17 cellular contexts compared by ENCODE assay signal in the genomic region with DNA sequence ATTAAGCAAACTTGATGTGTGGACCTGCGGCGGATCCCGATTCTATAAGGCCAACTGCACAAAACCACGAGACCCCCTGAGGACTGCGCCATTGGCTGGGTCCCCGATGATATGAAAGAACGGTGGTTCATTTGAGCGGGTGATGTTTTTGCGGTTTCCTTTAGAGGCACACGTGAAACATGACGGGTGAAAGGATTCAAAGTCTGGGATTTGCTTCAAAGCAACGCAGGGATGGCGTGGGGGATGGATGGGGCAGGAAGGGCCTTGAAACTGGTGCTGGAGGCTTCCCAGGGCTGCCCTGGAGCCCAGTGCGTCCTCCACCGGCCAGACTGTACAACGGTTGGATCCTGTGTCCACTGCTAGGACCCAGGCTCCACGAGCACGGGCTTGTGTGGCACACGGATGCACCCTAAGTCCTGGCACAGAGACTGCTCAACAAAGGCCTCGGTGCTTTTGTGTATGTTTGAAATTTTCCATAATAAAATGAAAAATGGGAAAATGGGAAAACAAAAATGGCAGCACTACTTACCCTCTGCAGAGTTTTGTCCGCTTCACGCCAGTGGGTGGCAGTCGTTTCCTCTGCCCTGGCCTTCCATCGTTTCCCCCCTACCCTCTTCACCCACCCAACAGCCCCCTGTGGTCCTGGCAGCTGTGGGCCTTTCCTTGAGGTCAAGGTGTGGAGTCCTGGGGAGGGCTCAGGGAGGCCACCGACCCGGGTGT. TPM values are rescaled to one million over a fixed set of nuclear protein-coding genes. Genes with fewer than 3 reads are reported as not detected.
DNase-seq lines count a peak whose midpoint lies in the region; ATAC-seq and TF ChIP-seq lines count a peak whose summit lies in the region.
"Had no signal": no experiment of that assay in that cellular context is flagged by ENCODE, and none has a peak within 500 bp of the region (broad histone marks: within the 10 kb centered on the region; RNA-seq: fewer than 3 reads in every experiment).

No MANE protein-coding gene starts in this region.

- H3K79me2 ChIP-seq in neural progenitor cell (ENCODE audit: low read depth), result no peaks in the 10 kb centered on the region

- intact Hi-C loops in Caco-2 (cut with micrococcal nuclease; ENCODE audit: unreplicated experiment), result no loop called here

- BruUV-seq in Caco-2 (replicated peaks; lab: Mats Ljungman, UMichigan), result no TSS peak

- H4K20me1 ChIP-seq in neural progenitor cell (ENCODE audit: low read depth), result no peaks in the 10 kb centered on the region

- H3K4me3 Mint-ChIP-seq in Caco-2 (ENCODE audit: unreplicated experiment) (peak overlapping the region; percentile 44), neural progenitor cell (peak overlapping the region; percentile 59)
- peak overlapping the region; percentile 60 for H3K4me3 Mint-ChIP-seq in central memory CD8-positive, alpha-beta T cell

- H3K9ac ChIP-seq in neural progenitor cell, result no peak overlapping the region

- H2AFZ ChIP-seq in neural progenitor cell (replicated peaks), result no peak overlapping the region

- peaks cover 15% of the 10 kb centered on the region for H3K4me1 Mint-ChIP-seq in Caco-2 (ENCODE audit: low read depth, unreplicated experiment)
- peaks cover 25% of the 10 kb centered on the region for H3K4me1 Mint-ChIP-seq in central memory CD8-positive, alpha-beta T cell
- H3K4me1 Mint-ChIP-seq in neural progenitor cell, result peaks cover 9% of the 10 kb centered on the region

- no peak overlapping the region for H3K27ac ChIP-seq in neural progenitor cell
- H3K27ac ChIP-seq: cardiac muscle cell, uterus had no signal

- H3K9me3 Mint-ChIP-seq in Caco-2 (ENCODE audit: unreplicated experiment) (no peaks in the 10 kb centered on the region), neural progenitor cell (peaks cover 3% of the 10 kb centered on the region)
- H3K9me3 Mint-ChIP-seq in central memory CD8-positive, alpha-beta T cell, result no peaks in the 10 kb centered on the region

- POLR2A ChIA-PET in Caco-2 (lab: Charles Lee), result no interaction called here

- H3K36me3 Mint-ChIP-seq in Caco-2 (ENCODE audit: insufficient read depth, unreplicated experiment) (peaks cover 33% of the 10 kb centered on the region), neural progenitor cell (no peaks in the 10 kb centered on the region)
- H3K36me3 Mint-ChIP-seq in central memory CD8-positive, alpha-beta T cell (ENCODE audit: insufficient read depth), result peaks cover 4% of the 10 kb centered on the region

- H3K4me1 ChIP-seq in Caco-2 (peaks cover 20% of the 10 kb centered on the region), neural progenitor cell (peaks cover 13% of the 10 kb centered on the region)

- H3K36me3 ChIP-seq in Caco-2 (ENCODE audit: control insufficient read depth, insufficient read depth, low read length) (peaks cover 3% of the 10 kb centered on the region), neural progenitor cell (no peaks in the 10 kb centered on the region)
- H3K36me3 ChIP-seq: cardiac muscle cell, uterus had no signal

- TF ChIP-seq CTCF in Caco-2 (IDR thresholded peaks at IDR 0.05; ENCODE audit: insufficient read depth in 1 of 2, low read depth in 1 of 2, low read length in 1 of 2, severe bottlenecking in 1 of 2, unreplicated experiment in 1 of 2), result no peak
- TF ChIP-seq CTCF in neural progenitor cell (IDR thresholded peaks at IDR 0.05), result no peak

- H3K4me2 ChIP-seq in neural progenitor cell, result no peak overlapping the region

- no peak for ATAC-seq in central memory CD8-positive, alpha-beta T cell (replicated peaks; ENCODE audit: extremely low read depth, poor library complexity, severe bottlenecking)
- no peak for ATAC-seq in left lobe of liver
- ATAC-seq: activated CD4-positive, CD25-positive, alpha-beta regulatory T cell treated with anti-CD3 and anti-CD28 coated beads, Interleukin-2, amount 50 U/mL, for 24 hours had no signal

- peak; percentile 57 for DNase-seq in activated CD8-positive, alpha-beta memory T cell treated with anti-CD3 and anti-CD28 coated beads for 24 hours
- no peak for DNase-seq in activated CD8-positive, alpha-beta memory T cell treated with anti-CD3 and anti-CD28 coated beads, Interleukin-2, amount 50 U/mL, for 48 hours
- DNase-seq in Caco-2 (no peak), neural progenitor cell (ENCODE audit: low spot score) (no peak), left lobe of liver (ENCODE audit: low spot score) (no peak), HCEC 1CT (no peak)
- DNase-seq in central memory CD8-positive, alpha-beta T cell (ENCODE audit: low spot score in 2 of 2), result no peak
- DNase-seq in effector CD8-positive, alpha-beta T cell (lab: John Stamatoyannopoulos, UW), result no peak
- DNase-seq: Calu3; hippocampal formation; NCI-H1092; NK-92 treated with Interleukin-12 subunit alpha and Interleukin-12 subunit beta, amount 100 ng/mL, for 24 hours; SHP77; stimulated activated naive CD4-positive, alpha-beta T cell had no signal

- peak overlapping the region; percentile 4 for H3K27ac Mint-ChIP-seq in Caco-2 (ENCODE audit: unreplicated experiment)
- H3K27ac Mint-ChIP-seq in central memory CD8-positive, alpha-beta T cell (ENCODE audit: low read depth), result peak overlapping the region; percentile 33
- H3K27ac Mint-ChIP-seq in neural progenitor cell, result no peak overlapping the region

- H3F3A ChIP-seq in neural progenitor cell (ENCODE audit: low read depth), result no peaks in the 10 kb centered on the region

- CTCF ChIA-PET in Caco-2 (lab: Charles Lee), result no interaction called here

- H3K9me3 ChIP-seq in Caco-2 (no peaks in the 10 kb centered on the region), neural progenitor cell (ENCODE audit: low read depth) (no peaks in the 10 kb centered on the region)
- H3K9me3 ChIP-seq: uterus had no signal

- H3K4me3 ChIP-seq in Caco-2 (ENCODE audit: low read depth, low read length), result no peak overlapping the region
- no peak overlapping the region for H3K4me3 ChIP-seq in neural progenitor cell
- H3K4me3 ChIP-seq: cardiac muscle cell, uterus had no signal

- no peaks in the 10 kb centered on the region for H3K27me3 Mint-ChIP-seq in Caco-2 (ENCODE audit: insufficient read depth, unreplicated experiment)
- peaks cover 7% of the 10 kb centered on the region for H3K27me3 Mint-ChIP-seq in central memory CD8-positive, alpha-beta T cell
- peaks cover 32% of the 10 kb centered on the region for H3K27me3 Mint-ChIP-seq in neural progenitor cell (ENCODE audit: insufficient read depth, low read depth)

- H3K27me3 ChIP-seq in Caco-2 (replicated peaks; ENCODE audit: control insufficient read depth, insufficient read depth, low read length), result no peaks in the 10 kb centered on the region
- H3K27me3 ChIP-seq in neural progenitor cell, result peaks cover 74% of the 10 kb centered on the region
- H3K27me3 ChIP-seq: uterus had no signal

RNA-seq across cellular contexts. Expression of gene ASCL2, which starts 3.6 kb away (rescaled TPM):
- 26.6 and 32.5 TPM in 2 replicates for total RNA-seq in Caco-2 (2022)
- total RNA-seq in neural progenitor cell (ENCODE audit: low replicate concordance), result 2.2 TPM in 1 of 2 replicates, not detected in the other
- 0.83 TPM for total RNA-seq in left lobe of liver
- total RNA-seq: Calu3, cardiac muscle cell had no signal

RNA-seq across cellular contexts. Expression of gene C11orf21, which starts 35.0 kb away (rescaled TPM):
- total RNA-seq in Caco-2 (2022) (0.09 and 0.21 TPM in 2 replicates), neural progenitor cell (ENCODE audit: low replicate concordance) (0.19 TPM in 1 of 2 replicates, not detected in the other), left lobe of liver (0.35 TPM)
- total RNA-seq: Calu3 had no signal

RNA-seq across cellular contexts. Expression of gene TSPAN32, which starts 35.1 kb away (rescaled TPM):
- total RNA-seq in Caco-2 (2022) (0.97 and 1.2 TPM in 2 replicates), neural progenitor cell (ENCODE audit: low replicate concordance) (0.19 TPM in 1 of 2 replicates, not detected in the other), left lobe of liver (0.35 TPM)
- total RNA-seq: Calu3 had no signal
